Comparison of ENCODE assay signal across 8 cellular contexts in genomic region chr10:43202657-43203490, GRCh38.
DNase-seq lines count a peak whose midpoint lies in the region; ATAC-seq, FAIRE-seq and TF ChIP-seq lines count a peak whose summit lies in the region.

No MANE protein-coding gene starts in this region.

- FAIRE-seq in GM12891 (lab: Jason Lieb, UNC), result peak; percentile 90

- DNase-seq in GM12891 (ENCODE audit: insufficient read length, low spot score), result peak; percentile 71
- peak in 52 of 76 experiments; percentile 13 to 88 (median 53) for DNase-seq in HUDEP-2 (lab: John Stamatoyannopoulos, UW; ENCODE audit: unreplicated experiment in 76 of 76)
- peak; percentile 24 for DNase-seq in activated gamma-delta T cell treated with Interleukin-2 at 50 U/mL for 16 hours
- DNase-seq in left ventricle myocardium superior, result peak; percentile 54
- DNase-seq in stimulated activated CD4-positive, alpha-beta T cell treated with anti-CD3 and anti-CD28 coated beads, Interleukin-12 subunit alpha, Interleukin-12 subunit beta, amount 100 ng/mL, for 48 hours (ENCODE audit: low read depth in 2 of 3, low spot score in 1 of 3), result peak in 2 of 3 donors; percentile 38 to 44
- no peak for DNase-seq in SHP77 treated with DMSO at 0.1 percent for 48 hours (lab: John Stamatoyannopoulos, UW)

- intact Hi-C loops in left ventricle myocardium superior (cut with micrococcal nuclease), result no loop called here

- no peak for TF ChIP-seq POLR2A in GM12891 (IDR thresholded peaks at IDR 0.05; ENCODE audit: low read depth, low read length)

- ATAC-seq in left ventricle myocardium superior (peak; percentile 65), GM21381 (IDR thresholded peaks at IDR 0.05; ENCODE audit: unreplicated experiment) (no peak), HG02840 (IDR thresholded peaks at IDR 0.05; ENCODE audit: low FRiP score, unreplicated experiment) (no peak)

TF ChIP-seq in GM12891, 5 proteins besides CTCF, POLR2A, EP300 and RAD21:
- no peak for TF ChIP-seq POU2F2 (IDR thresholded peaks at IDR 0.05; ENCODE audit: low read depth, low read length)
- no peak for TF ChIP-seq PAX5 (IDR thresholded peaks at IDR 0.05; ENCODE audit: insufficient read depth, low read length, severe bottlenecking)
- no peak for TF ChIP-seq TAF1 (IDR thresholded peaks at IDR 0.05; ENCODE audit: low read depth, low read length)
- no peak for TF ChIP-seq POLR2AphosphoS5 (IDR thresholded peaks at IDR 0.05; ENCODE audit: low read depth, low read length)
- TF ChIP-seq SPI1 (IDR thresholded peaks at IDR 0.05; ENCODE audit: low read depth, low read length), result no peak
